Comparison of ENCODE assay signal across 37 cellular contexts in genomic region chr3:38823186-38823585, GRCh38. TPM values are rescaled to one million over a fixed set of nuclear protein-coding genes. Genes with fewer than 3 reads are reported as not detected.
"Had no signal": no experiment of that assay in that cellular context is flagged by ENCODE, and none has a peak within 500 bp of the region (broad histone marks: within the 10 kb centered on the region; RNA-seq: fewer than 3 reads in every experiment).

No MANE protein-coding gene starts in this region.

- H3K9me3 ChIP-seq: MG63 had no signal

- H3K27me3 ChIP-seq: MG63 had no signal

- H3K4me3 ChIP-seq: MG63 had no signal

- DNase-seq: Kasumi-1, MG63, MM.1S, MV-4-11, NCI-H1048, NCI-H1092, NCI-H1092 treated with DMSO at 0.1 percent for 48 hours, NCI-H1105, NCI-H1105 treated with DMSO at 0.1 percent for 48 hours, NCI-H1417 treated with DMSO at 0.1 percent for 48 hours, NCI-H1436, NCI-H1436 treated with DMSO at 0.1 percent for 48 hours, NCI-H146, NCI-H1694, NCI-H1694 treated with DMSO at 0.1 percent for 48 hours, NCI-H187, NCI-H187 treated with DMSO at 0.1 percent for 48 hours, NCI-H1930, NCI-H2029, NCI-H2029 treated with DMSO at 0.1 percent for 48 hours, NCI-H2081, NCI-H2081 treated with DMSO at 0.1 percent for 48 hours, NCI-H2107, NCI-H2171, NCI-H2171 treated with DMSO at 0.1 percent for 48 hours, NCI-H2227 treated with DMSO at 0.1 percent for 48 hours, NCI-H226, NCI-H345, NCI-H446, NCI-H446 treated with DMSO at 0.1 percent for 48 hours, NCI-H510A, NCI-H510A treated with DMSO at 0.1 percent for 48 hours, NCI-H524 treated with DMSO at 0.1 percent for 48 hours had no signal

- H3K36me3 ChIP-seq: MG63 had no signal

RNA-seq across cellular contexts. Expression of gene SCN10A, which starts 7.2 kb away (rescaled TPM):
- total RNA-seq: LHCN-M2, M059J, MCF 10A, NCI-H460 had no signal
